19 cellular contexts compared by ENCODE assay signal in the genomic region with DNA sequence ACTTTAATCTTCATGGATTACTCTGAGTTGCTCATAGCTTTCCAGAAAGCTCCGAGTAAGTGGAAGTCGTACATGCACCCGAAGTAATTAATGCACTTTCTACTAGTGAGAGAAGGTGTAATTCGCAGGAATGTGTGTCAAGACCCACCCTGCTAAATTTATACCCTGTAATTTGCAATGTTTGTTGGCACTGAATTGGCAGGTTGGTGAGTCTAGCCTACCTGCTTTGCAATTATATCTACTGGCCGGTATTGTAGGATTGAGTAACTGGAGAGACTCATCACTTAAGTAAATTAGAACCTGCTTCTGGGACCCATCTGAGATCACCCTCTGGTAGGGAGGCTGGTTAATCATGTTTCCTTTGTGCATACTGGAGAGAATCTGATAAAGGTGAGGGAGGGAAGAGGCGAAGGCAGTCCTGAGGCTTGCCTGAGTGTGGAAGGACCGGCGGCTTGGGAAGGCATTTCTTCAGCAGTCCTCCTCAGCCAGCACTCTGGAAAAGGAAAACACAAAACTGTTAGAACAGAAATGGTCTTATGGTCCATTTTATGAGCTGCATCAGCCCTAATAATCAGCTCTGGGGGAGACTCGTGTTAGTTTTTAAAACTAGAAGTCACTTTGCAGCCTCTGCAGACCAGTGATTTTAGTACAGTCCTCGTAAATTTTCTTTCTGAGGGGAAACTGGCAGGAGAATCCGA.
DNase-seq lines count a peak whose midpoint lies in the region; TF ChIP-seq lines count a peak whose summit lies in the region.
"Had no signal": no experiment of that assay in that cellular context is flagged by ENCODE, and none has a peak within 500 bp of the region (broad histone marks: within the 10 kb centered on the region; RNA-seq: fewer than 3 reads in every experiment).

No MANE protein-coding gene starts in this region.

- TF ChIP-seq POLR2A in breast epithelium (IDR thresholded peaks at IDR 0.05), result no peak

- H3K27ac Mint-ChIP-seq in nephron progenitor cell (peak overlapping the region; percentile 70), endothelial cell (ENCODE audit: unreplicated experiment) (no peak overlapping the region)
- H3K27ac Mint-ChIP-seq: activated CD4-positive, alpha-beta T cell treated with anti-CD3 and anti-CD28 coated beads, Interleukin-2, amount 10 ng/mL, durations not matched to agents 7 days and 5 days; CD4-positive, CD25-positive, alpha-beta regulatory T cell; dendritic cell treated with granulocyte-macrophage colony-stimulating factor and Interleukin-4, amounts not matched to agents 40 ng/mL and 50 ng/mL, for 4 days; stimulated activated naive CD8-positive, alpha-beta T cell treated with anti-CD3 and anti-CD28 coated beads, Interleukin-15, amount 100 ng/mL, for 72 hours; T-helper 1 cell treated with Interleukin-12 subunit alpha and Interleukin-12 subunit beta and Interleukin-4 antibody, amounts not matched to agents 30 μg/mL and 1 μg/mL, for 36 hours had no signal

- DNase-seq in HPDE6-E6E7 (ENCODE audit: extremely low spot score) (peak; percentile 17), NCI-H82 treated with DMSO at 0.1 percent for 48 hours (lab: John Stamatoyannopoulos, UW; ENCODE audit: unreplicated experiment) (peak; percentile 11), breast epithelium (ENCODE audit: low spot score in 2 of 2) (no peak), nephron progenitor cell (no peak), endothelial cell (ENCODE audit: low spot score) (no peak), NCI-H1436 (lab: John Stamatoyannopoulos, UW) (no peak), C1 segment of cervical spinal cord (lab: John Stamatoyannopoulos, UW) (no peak)
- DNase-seq: activated CD4-positive, alpha-beta T cell treated with anti-CD3 and anti-CD28 coated beads, Interleukin-2, amount 10 ng/mL, durations not matched to agents 7 days and 5 days; activated naive CD4-positive, alpha-beta T cell treated with anti-CD3 and anti-CD28 coated beads, Interleukin-2, amount 50 U/mL, for 16 hours; CD4-positive, CD25-positive, alpha-beta regulatory T cell; glutamatergic neuron; NCI-H1105; NCI-H2107; NCI-H524 treated with DMSO at 0.1 percent for 48 hours; stimulated activated naive CD8-positive, alpha-beta T cell treated with anti-CD3 and anti-CD28 coated beads, Interleukin-15, amount 100 ng/mL, for 72 hours had no signal

- H3K36me3 Mint-ChIP-seq in nephron progenitor cell (ENCODE audit: low read depth) (peaks cover 43% of the 10 kb centered on the region), endothelial cell (ENCODE audit: low read depth, unreplicated experiment) (peaks cover 19% of the 10 kb centered on the region)
- H3K36me3 Mint-ChIP-seq: CD4-positive, CD25-positive, alpha-beta regulatory T cell; IgD-negative memory B cell had no signal

- no peaks in the 10 kb centered on the region for H3K27me3 ChIP-seq in breast epithelium

- peak overlapping the region; percentile 41 to 58 for H3K27ac ChIP-seq in breast epithelium

- H3K4me3 Mint-ChIP-seq in nephron progenitor cell (peak overlapping the region; percentile 16), endothelial cell (ENCODE audit: unreplicated experiment) (no peak overlapping the region)
- H3K4me3 Mint-ChIP-seq: activated CD4-positive, alpha-beta T cell treated with anti-CD3 and anti-CD28 coated beads, Interleukin-2, amount 10 ng/mL, durations not matched to agents 7 days and 5 days; CD4-positive, CD25-positive, alpha-beta regulatory T cell; dendritic cell treated with granulocyte-macrophage colony-stimulating factor and Interleukin-4, amounts not matched to agents 40 ng/mL and 50 ng/mL, for 4 days; IgD-negative memory B cell; stimulated activated naive CD8-positive, alpha-beta T cell treated with anti-CD3 and anti-CD28 coated beads, Interleukin-15, amount 100 ng/mL, for 72 hours; T-helper 1 cell treated with Interleukin-12 subunit alpha and Interleukin-12 subunit beta and Interleukin-4 antibody, amounts not matched to agents 30 μg/mL and 1 μg/mL, for 36 hours had no signal

- H3K9me3 ChIP-seq in breast epithelium, result peaks cover 0 to 7% of the 10 kb centered on the region in 2 donors
- H3K9me3 ChIP-seq: prostate gland had no signal

- no peaks in the 10 kb centered on the region for H3K36me3 ChIP-seq in breast epithelium
- H3K36me3 ChIP-seq: prostate gland had no signal

- H3K4me3 ChIP-seq in breast epithelium, result no peak overlapping the region
- H3K4me3 ChIP-seq: prostate gland had no signal

- H3K27me3 Mint-ChIP-seq in nephron progenitor cell (ENCODE audit: low read depth, poor library complexity), result peaks cover 4% of the 10 kb centered on the region
- peaks cover 3% of the 10 kb centered on the region for H3K27me3 Mint-ChIP-seq in endothelial cell (ENCODE audit: unreplicated experiment)
- H3K27me3 Mint-ChIP-seq: CD4-positive, CD25-positive, alpha-beta regulatory T cell; dendritic cell treated with granulocyte-macrophage colony-stimulating factor and Interleukin-4, amounts not matched to agents 40 ng/mL and 50 ng/mL, for 4 days had no signal

- peaks cover 0 to 15% of the 10 kb centered on the region in 2 donors for H3K4me1 ChIP-seq in breast epithelium

- intact Hi-C loops in breast epithelium (cut with DNase I; ENCODE audit: low total_unique reads), result no loop called here

- peaks cover 36% of the 10 kb centered on the region for H3K4me1 Mint-ChIP-seq in nephron progenitor cell
- peaks cover 12% of the 10 kb centered on the region for H3K4me1 Mint-ChIP-seq in endothelial cell (ENCODE audit: unreplicated experiment)
- H3K4me1 Mint-ChIP-seq: activated CD4-positive, alpha-beta T cell treated with anti-CD3 and anti-CD28 coated beads, Interleukin-2, amount 10 ng/mL, durations not matched to agents 7 days and 5 days; CD4-positive, CD25-positive, alpha-beta regulatory T cell; IgD-negative memory B cell; stimulated activated naive CD8-positive, alpha-beta T cell treated with anti-CD3 and anti-CD28 coated beads, Interleukin-15, amount 100 ng/mL, for 72 hours had no signal

- peaks cover 29% of the 10 kb centered on the region for H3K9me3 Mint-ChIP-seq in nephron progenitor cell
- H3K9me3 Mint-ChIP-seq in endothelial cell (ENCODE audit: unreplicated experiment), result peaks cover 12% of the 10 kb centered on the region

- TF ChIP-seq CTCF in breast epithelium (IDR thresholded peaks at IDR 0.05), result no peak
- TF ChIP-seq CTCF in nephron progenitor cell (IDR thresholded peaks at IDR 0.05), result no peak
- TF ChIP-seq CTCF in endothelial cell (IDR thresholded peaks at IDR 0.05; ENCODE audit: unreplicated experiment), result no peak

Comparison
In these comparisons a context has a peak if more than half of its experiments do, and no peak if none do; other contexts are left out.
1. DNase-seq: peak in HPDE6-E6E7 (single experiment) and NCI-H82 treated with DMSO at 0.1 percent for 48 hours (single experiment); none in breast epithelium (0 of 2), nephron progenitor cell (single experiment), endothelial cell (single experiment), NCI-H1436 (single experiment) and C1 segment of cervical spinal cord (0 of 14).